ENCODE assay signal across 12 cellular contexts in the genomic region with DNA sequence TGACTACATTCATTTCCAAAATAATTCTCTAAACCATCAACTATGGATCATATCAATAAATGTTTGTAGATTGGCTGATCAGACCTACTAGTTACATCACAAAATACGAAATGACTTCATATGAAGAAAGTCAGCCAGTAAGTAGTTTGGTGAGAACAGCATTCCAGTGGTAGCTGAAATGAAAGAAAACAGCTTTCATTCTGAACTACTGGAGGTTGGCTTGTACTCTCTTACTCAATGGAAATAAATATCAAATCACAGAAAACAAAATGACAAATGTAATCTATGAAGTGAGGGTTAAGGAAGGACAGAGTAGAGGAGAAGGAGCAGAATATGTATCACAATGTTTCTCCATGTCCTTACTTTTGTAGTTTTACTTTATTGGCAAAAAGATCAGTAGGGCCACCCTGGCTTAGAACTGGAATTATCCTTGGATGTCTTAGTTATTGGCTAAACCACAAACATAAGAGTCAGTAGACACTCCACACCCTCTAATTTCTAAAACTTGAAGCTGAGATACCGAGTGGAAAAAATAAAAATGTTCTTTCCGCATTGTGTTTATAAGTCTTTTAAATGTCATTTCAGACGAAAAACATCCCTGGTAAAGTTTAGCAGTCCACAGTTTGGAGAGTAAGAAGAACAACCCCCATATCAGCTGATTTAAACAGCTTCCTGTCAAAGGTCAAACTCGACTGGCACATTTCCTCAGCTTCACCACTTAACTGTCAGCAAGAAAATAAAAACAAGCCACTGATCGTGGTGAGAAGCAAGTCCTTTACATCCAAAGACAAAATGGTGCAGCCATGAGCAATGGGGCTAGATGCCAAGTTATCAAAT.
A peak's percentile ranks its signal among the peaks of the same experiment; 100 is the strongest.
DNase-seq lines count a peak whose midpoint lies in the region; ATAC-seq and TF ChIP-seq lines count a peak whose summit lies in the region.
"Had no signal": no experiment of that assay in that cellular context is flagged by ENCODE, and none has a peak within 500 bp of the region (broad histone marks: within the 10 kb centered on the region; RNA-seq: fewer than 3 reads in every experiment).

No MANE protein-coding gene starts in this region.

- H3K4me1 Mint-ChIP-seq in central memory CD8-positive, alpha-beta T cell = peaks cover 33% of the 10 kb centered on the region

- H3K27me3 ChIP-seq in iPS-20b (ENCODE audit: insufficient read depth, low read length) (no peaks in the 10 kb centered on the region), stomach smooth muscle (ENCODE audit: control insufficient read depth in 1 of 2, insufficient read depth in 2 of 2, low read length in 2 of 2) (no peaks in the 10 kb centered on the region)
- H3K27me3 ChIP-seq: SJCRH30 had no signal

- H3K27me3 Mint-ChIP-seq in central memory CD8-positive, alpha-beta T cell = no peaks in the 10 kb centered on the region

- H3K9me3 ChIP-seq in iPS-20b (ENCODE audit: insufficient read depth, low read depth, low read length) = no peaks in the 10 kb centered on the region; the same call in 1 of the 2 replicates
- no peaks in the 10 kb centered on the region for H3K9me3 ChIP-seq in stomach smooth muscle (ENCODE audit: control insufficient read depth in 2 of 2, low read length in 2 of 2)
- H3K9me3 ChIP-seq: SJCRH30 had no signal

- no peak for TF ChIP-seq POLR2A in erythroblast (IDR thresholded peaks at IDR 0.05; ENCODE audit: low read length)

- H3K27ac ChIP-seq in iPS-20b (ENCODE audit: low read length) (no peak overlapping the region), stomach smooth muscle (ENCODE audit: low read length) (peak overlapping the region; percentile 50)
- H3K27ac ChIP-seq: SJCRH30 had no signal

- H3K4me1 ChIP-seq in iPS-20b (ENCODE audit: insufficient read depth, low read length) = peaks cover 16% of the 10 kb centered on the region; the same call in 1 of the 2 replicates
- H3K4me1 ChIP-seq in stomach smooth muscle (ENCODE audit: control insufficient read depth, insufficient read depth, low read length) = peaks cover 7% of the 10 kb centered on the region
- H3K4me1 ChIP-seq: SJCRH30 had no signal

- H3K9me3 Mint-ChIP-seq in central memory CD8-positive, alpha-beta T cell = no peaks in the 10 kb centered on the region
- H3K9me3 Mint-ChIP-seq: activated naive CD4-positive, alpha-beta T cell treated with anti-CD3 and anti-CD28 coated beads for 36 hours had no signal

- H3K4me3 Mint-ChIP-seq in central memory CD8-positive, alpha-beta T cell = no peak overlapping the region
- H3K4me3 Mint-ChIP-seq: activated naive CD4-positive, alpha-beta T cell treated with anti-CD3 and anti-CD28 coated beads for 36 hours had no signal

- peaks cover 8% of the 10 kb centered on the region; the same call in 1 of the 2 replicates for H3K36me3 ChIP-seq in iPS-20b (ENCODE audit: insufficient read depth, low read depth, low read length)
- H3K36me3 ChIP-seq in stomach smooth muscle (ENCODE audit: control insufficient read depth in 2 of 2, insufficient read depth in 2 of 2, low read length in 2 of 2) = peaks cover 0 to 7% of the 10 kb centered on the region in 2 donors
- H3K36me3 ChIP-seq: SJCRH30 had no signal

- H3K9ac ChIP-seq in iPS-20b (ENCODE audit: low read depth, low read length) = no peak overlapping the region
- H3K9ac ChIP-seq in stomach smooth muscle (ENCODE audit: low read length in 2 of 2) = no peak overlapping the region

- H3K36me3 Mint-ChIP-seq in central memory CD8-positive, alpha-beta T cell (ENCODE audit: insufficient read depth) = peaks cover 16% of the 10 kb centered on the region

- no peak for ATAC-seq in central memory CD8-positive, alpha-beta T cell (replicated peaks; ENCODE audit: extremely low read depth, poor library complexity, severe bottlenecking)
- ATAC-seq in GM18502 (IDR thresholded peaks at IDR 0.05; ENCODE audit: poor library complexity, unreplicated experiment) = no peak

- peak overlapping the region; percentile 40 for H3K27ac Mint-ChIP-seq in central memory CD8-positive, alpha-beta T cell (ENCODE audit: low read depth)
- H3K27ac Mint-ChIP-seq: activated naive CD4-positive, alpha-beta T cell treated with anti-CD3 and anti-CD28 coated beads for 36 hours had no signal

- DNase-seq in Jurkat, Clone E6-1 (ENCODE audit: low read depth, low spot score) = peak; percentile 17
- DNase-seq in central memory CD8-positive, alpha-beta T cell (ENCODE audit: low spot score in 2 of 2) = no peak
- DNase-seq in erythroblast (lab: John Stamatoyannopoulos, UW) (no peak), NCI-H226 (no peak)
- DNase-seq: activated naive CD4-positive, alpha-beta T cell treated with anti-CD3 and anti-CD28 coated beads for 36 hours; DMS79; effector CD8-positive, alpha-beta T cell; NCI-H1048; SJCRH30 had no signal

- H3K4me3 ChIP-seq in Jurkat, Clone E6-1 (ENCODE audit: low read length) = no peak overlapping the region
- H3K4me3 ChIP-seq in iPS-20b (ENCODE audit: low read length) (0 out of 2 replicates have a peak overlapping the region, but pooled peaks have one; percentile 1), stomach smooth muscle (ENCODE audit: low read length in 2 of 2) (no peak overlapping the region)
- H3K4me3 ChIP-seq: SJCRH30 had no signal
